ENCODE assay signal across 1 cellular context in genomic region chr11:45804806-45805304, GRCh38.
TF ChIP-seq lines count a peak whose summit lies in the region.

SLC35C1 (plus strand) TSS chr11:45805149; CDS start chr11:45805802, 653 bp downstream.

TF ChIP-seq in GM12878, 131 proteins besides CTCF, POLR2A, EP300 and RAD21 (continued from another document):
- TF ChIP-seq E4F1 (IDR thresholded peaks at IDR 0.05; ENCODE audit: borderline replicate concordance, partially characterized antibody) (peak; percentile 51), TCF12 (IDR thresholded peaks at IDR 0.05; ENCODE audit: low read depth, low read length) (0 out of 2 replicates have a peak, but pooled peaks have one; percentile 31)
TF ChIP-seq in GM12878: peak in this region for 21.
